In the genomic region with DNA sequence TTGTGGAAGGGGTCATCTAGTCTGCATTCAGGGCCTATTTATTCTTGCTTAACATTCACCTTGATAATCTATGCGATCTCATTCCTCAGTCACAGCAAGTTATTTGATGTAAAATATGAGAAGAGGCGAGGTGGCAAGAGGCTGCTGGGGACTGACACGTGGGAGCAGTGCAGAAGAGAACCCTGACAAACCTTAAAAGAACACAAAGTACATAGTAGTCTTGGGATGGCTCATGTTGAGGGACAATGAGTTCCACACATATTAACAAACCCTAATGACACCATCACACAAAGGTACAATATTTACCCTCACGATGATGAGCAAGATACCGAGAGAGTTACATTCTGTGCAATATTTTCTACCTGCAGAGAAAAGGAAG, we compare ENCODE assay signal across 2 cellular contexts.
TF ChIP-seq lines count a peak whose summit lies in the region.

No MANE protein-coding gene starts in this region.

TF ChIP-seq in IMR-90, 13 proteins besides CTCF, POLR2A, EP300 and RAD21:
- TF ChIP-seq MAFK (IDR thresholded peaks at IDR 0.05; ENCODE audit: low read depth, low read length): no peak
- TF ChIP-seq, protein P1, sequence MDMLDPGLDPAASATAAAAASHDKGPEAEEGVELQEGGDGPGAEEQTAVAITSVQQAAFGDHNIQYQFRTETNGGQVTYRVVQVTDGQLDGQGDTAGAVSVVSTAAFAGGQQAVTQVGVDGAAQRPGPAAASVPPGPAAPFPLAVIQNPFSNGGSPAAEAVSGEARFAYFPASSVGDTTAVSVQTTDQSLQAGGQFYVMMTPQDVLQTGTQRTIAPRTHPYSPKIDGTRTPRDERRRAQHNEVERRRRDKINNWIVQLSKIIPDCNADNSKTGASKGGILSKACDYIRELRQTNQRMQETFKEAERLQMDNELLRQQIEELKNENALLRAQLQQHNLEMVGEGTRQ (IDR thresholded peaks at IDR 0.05; ENCODE audit: low read depth, low read length): no peak
- TF ChIP-seq NFE2L2 (IDR thresholded peaks at IDR 0.05; ENCODE audit: low read depth, low read length): no peak
- TF ChIP-seq FOS (IDR thresholded peaks at IDR 0.05; ENCODE audit: low read depth, low read length): no peak
- no peak for TF ChIP-seq RCOR1 (IDR thresholded peaks at IDR 0.05; ENCODE audit: insufficient replicate concordance, low read length)
- no peak for TF ChIP-seq CHD1 (IDR thresholded peaks at IDR 0.05; ENCODE audit: low read depth, low read length)
- TF ChIP-seq RFX5 (IDR thresholded peaks at IDR 0.05; ENCODE audit: low read depth, low read length): no peak
- no peak for TF ChIP-seq MXI1 (IDR thresholded peaks at IDR 0.05; ENCODE audit: borderline replicate concordance, low read depth, low read length)
- no peak; the same call in 1 of the 2 replicates for TF ChIP-seq SMC3 (IDR thresholded peaks at IDR 0.05; ENCODE audit: low read depth, low read length)
- no peak for TF ChIP-seq MAZ (IDR thresholded peaks at IDR 0.05; ENCODE audit: borderline replicate concordance, low read depth, low read length)
- no peak for TF ChIP-seq CEBPB (IDR thresholded peaks at IDR 0.05; ENCODE audit: low read depth, low read length)
- TF ChIP-seq BHLHE40 (IDR thresholded peaks at IDR 0.05; ENCODE audit: low read depth, low read length): no peak
- TF ChIP-seq, protein P2, sequence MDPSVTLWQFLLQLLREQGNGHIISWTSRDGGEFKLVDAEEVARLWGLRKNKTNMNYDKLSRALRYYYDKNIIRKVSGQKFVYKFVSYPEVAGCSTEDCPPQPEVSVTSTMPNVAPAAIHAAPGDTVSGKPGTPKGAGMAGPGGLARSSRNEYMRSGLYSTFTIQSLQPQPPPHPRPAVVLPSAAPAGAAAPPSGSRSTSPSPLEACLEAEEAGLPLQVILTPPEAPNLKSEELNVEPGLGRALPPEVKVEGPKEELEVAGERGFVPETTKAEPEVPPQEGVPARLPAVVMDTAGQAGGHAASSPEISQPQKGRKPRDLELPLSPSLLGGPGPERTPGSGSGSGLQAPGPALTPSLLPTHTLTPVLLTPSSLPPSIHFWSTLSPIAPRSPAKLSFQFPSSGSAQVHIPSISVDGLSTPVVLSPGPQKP (IDR thresholded peaks at IDR 0.05; ENCODE audit: borderline replicate concordance, low read depth, low read length): no peak

TF ChIP-seq in K562, 482 proteins besides CTCF, POLR2A, EP300 and RAD21:
- TF ChIP-seq ELF1 (tag; IDR thresholded peaks at IDR 0.05) (no peak), NONO (IDR thresholded peaks at IDR 0.05; ENCODE audit: low read depth in 2 of 2, low read length in 1 of 2) (no peak), ARHGAP35 (IDR thresholded peaks at IDR 0.05; ENCODE audit: partially characterized antibody) (no peak), KLF16 (IDR thresholded peaks at IDR 0.05) (no peak)
- TF ChIP-seq, protein P3, sequence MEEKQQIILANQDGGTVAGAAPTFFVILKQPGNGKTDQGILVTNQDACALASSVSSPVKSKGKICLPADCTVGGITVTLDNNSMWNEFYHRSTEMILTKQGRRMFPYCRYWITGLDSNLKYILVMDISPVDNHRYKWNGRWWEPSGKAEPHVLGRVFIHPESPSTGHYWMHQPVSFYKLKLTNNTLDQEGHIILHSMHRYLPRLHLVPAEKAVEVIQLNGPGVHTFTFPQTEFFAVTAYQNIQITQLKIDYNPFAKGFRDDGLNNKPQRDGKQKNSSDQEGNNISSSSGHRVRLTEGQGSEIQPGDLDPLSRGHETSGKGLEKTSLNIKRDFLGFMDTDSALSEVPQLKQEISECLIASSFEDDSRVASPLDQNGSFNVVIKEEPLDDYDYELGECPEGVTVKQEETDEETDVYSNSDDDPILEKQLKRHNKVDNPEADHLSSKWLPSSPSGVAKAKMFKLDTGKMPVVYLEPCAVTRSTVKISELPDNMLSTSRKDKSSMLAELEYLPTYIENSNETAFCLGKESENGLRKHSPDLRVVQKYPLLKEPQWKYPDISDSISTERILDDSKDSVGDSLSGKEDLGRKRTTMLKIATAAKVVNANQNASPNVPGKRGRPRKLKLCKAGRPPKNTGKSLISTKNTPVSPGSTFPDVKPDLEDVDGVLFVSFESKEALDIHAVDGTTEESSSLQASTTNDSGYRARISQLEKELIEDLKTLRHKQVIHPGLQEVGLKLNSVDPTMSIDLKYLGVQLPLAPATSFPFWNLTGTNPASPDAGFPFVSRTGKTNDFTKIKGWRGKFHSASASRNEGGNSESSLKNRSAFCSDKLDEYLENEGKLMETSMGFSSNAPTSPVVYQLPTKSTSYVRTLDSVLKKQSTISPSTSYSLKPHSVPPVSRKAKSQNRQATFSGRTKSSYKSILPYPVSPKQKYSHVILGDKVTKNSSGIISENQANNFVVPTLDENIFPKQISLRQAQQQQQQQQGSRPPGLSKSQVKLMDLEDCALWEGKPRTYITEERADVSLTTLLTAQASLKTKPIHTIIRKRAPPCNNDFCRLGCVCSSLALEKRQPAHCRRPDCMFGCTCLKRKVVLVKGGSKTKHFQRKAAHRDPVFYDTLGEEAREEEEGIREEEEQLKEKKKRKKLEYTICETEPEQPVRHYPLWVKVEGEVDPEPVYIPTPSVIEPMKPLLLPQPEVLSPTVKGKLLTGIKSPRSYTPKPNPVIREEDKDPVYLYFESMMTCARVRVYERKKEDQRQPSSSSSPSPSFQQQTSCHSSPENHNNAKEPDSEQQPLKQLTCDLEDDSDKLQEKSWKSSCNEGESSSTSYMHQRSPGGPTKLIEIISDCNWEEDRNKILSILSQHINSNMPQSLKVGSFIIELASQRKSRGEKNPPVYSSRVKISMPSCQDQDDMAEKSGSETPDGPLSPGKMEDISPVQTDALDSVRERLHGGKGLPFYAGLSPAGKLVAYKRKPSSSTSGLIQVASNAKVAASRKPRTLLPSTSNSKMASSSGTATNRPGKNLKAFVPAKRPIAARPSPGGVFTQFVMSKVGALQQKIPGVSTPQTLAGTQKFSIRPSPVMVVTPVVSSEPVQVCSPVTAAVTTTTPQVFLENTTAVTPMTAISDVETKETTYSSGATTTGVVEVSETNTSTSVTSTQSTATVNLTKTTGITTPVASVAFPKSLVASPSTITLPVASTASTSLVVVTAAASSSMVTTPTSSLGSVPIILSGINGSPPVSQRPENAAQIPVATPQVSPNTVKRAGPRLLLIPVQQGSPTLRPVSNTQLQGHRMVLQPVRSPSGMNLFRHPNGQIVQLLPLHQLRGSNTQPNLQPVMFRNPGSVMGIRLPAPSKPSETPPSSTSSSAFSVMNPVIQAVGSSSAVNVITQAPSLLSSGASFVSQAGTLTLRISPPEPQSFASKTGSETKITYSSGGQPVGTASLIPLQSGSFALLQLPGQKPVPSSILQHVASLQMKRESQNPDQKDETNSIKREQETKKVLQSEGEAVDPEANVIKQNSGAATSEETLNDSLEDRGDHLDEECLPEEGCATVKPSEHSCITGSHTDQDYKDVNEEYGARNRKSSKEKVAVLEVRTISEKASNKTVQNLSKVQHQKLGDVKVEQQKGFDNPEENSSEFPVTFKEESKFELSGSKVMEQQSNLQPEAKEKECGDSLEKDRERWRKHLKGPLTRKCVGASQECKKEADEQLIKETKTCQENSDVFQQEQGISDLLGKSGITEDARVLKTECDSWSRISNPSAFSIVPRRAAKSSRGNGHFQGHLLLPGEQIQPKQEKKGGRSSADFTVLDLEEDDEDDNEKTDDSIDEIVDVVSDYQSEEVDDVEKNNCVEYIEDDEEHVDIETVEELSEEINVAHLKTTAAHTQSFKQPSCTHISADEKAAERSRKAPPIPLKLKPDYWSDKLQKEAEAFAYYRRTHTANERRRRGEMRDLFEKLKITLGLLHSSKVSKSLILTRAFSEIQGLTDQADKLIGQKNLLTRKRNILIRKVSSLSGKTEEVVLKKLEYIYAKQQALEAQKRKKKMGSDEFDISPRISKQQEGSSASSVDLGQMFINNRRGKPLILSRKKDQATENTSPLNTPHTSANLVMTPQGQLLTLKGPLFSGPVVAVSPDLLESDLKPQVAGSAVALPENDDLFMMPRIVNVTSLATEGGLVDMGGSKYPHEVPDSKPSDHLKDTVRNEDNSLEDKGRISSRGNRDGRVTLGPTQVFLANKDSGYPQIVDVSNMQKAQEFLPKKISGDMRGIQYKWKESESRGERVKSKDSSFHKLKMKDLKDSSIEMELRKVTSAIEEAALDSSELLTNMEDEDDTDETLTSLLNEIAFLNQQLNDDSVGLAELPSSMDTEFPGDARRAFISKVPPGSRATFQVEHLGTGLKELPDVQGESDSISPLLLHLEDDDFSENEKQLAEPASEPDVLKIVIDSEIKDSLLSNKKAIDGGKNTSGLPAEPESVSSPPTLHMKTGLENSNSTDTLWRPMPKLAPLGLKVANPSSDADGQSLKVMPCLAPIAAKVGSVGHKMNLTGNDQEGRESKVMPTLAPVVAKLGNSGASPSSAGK (IDR thresholded peaks at IDR 0.05): no peak
- TF ChIP-seq, protein P4, sequence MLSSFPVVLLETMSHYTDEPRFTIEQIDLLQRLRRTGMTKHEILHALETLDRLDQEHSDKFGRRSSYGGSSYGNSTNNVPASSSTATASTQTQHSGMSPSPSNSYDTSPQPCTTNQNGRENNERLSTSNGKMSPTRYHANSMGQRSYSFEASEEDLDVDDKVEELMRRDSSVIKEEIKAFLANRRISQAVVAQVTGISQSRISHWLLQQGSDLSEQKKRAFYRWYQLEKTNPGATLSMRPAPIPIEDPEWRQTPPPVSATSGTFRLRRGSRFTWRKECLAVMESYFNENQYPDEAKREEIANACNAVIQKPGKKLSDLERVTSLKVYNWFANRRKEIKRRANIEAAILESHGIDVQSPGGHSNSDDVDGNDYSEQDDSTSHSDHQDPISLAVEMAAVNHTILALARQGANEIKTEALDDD (IDR thresholded peaks at IDR 0.05): 0 out of 2 replicates have a peak, but pooled peaks have one; percentile 1
